ENCODE assay signal across 19 cellular contexts in genomic region chr22:46352276-46352675, GRCh38. TPM values are rescaled to one million over a fixed set of nuclear protein-coding genes. Genes with fewer than 3 reads are reported as not detected.
DNase-seq lines count a peak whose midpoint lies in the region; ATAC-seq and TF ChIP-seq lines count a peak whose summit lies in the region.
"Had no signal": no experiment of that assay in that cellular context is flagged by ENCODE, and none has a peak within 500 bp of the region (broad histone marks: within the 10 kb centered on the region; RNA-seq: fewer than 3 reads in every experiment).

No MANE protein-coding gene starts in this region.

- peaks cover 6% of the 10 kb centered on the region; the same call in 1 of the 2 replicates for H3K4me1 ChIP-seq in HEK293 (ENCODE audit: control insufficient read depth, insufficient read depth, low read length)
- H3K4me1 ChIP-seq: SJCRH30 had no signal

- no peaks in the 10 kb centered on the region for H3K9me3 ChIP-seq in HEK293 (ENCODE audit: control insufficient read depth, insufficient read depth, low read depth, low read length)
- H3K9me3 ChIP-seq: SJCRH30 had no signal

- no peak for ATAC-seq in activated T-cell treated with anti-CD3 and anti-CD28 coated beads, Interleukin-2, amount 50 U/mL, for 4 hours
- no peak for ATAC-seq in stimulated activated memory B cell treated with anti-CD40 and anti-IgM and Interleukin-4, amounts not matched to agents 10 μg/mL and 1 μg/mL and 100 μg/mL, for 72 hours

- no peak overlapping the region for H3K4me3 ChIP-seq in HEK293 (ENCODE audit: low read depth, low read length)
- H3K4me3 ChIP-seq: SJCRH30 had no signal

- H3K4me1 Mint-ChIP-seq in activated T-cell treated with anti-CD3 and anti-CD28 coated beads, Interleukin-2, amount 50 U/mL, for 24 hours (ENCODE audit: low read depth), result peaks cover 3% of the 10 kb centered on the region
- H3K4me1 Mint-ChIP-seq in activated T-cell treated with anti-CD3 and anti-CD28 coated beads, Interleukin-2, amount 50 U/mL, for 4 hours (ENCODE audit: low read depth), result no peaks in the 10 kb centered on the region
- peaks cover 16% of the 10 kb centered on the region for H3K4me1 Mint-ChIP-seq in glutamatergic neuron (ENCODE audit: low read depth, unreplicated experiment)
- H3K4me1 Mint-ChIP-seq in stimulated activated memory B cell treated with anti-CD40 and anti-IgM and Interleukin-4, amounts not matched to agents 10 μg/mL and 1 μg/mL and 100 μg/mL, for 72 hours, result peaks cover 33% of the 10 kb centered on the region

- peak overlapping the region; percentile 6 for H3K27ac Mint-ChIP-seq in activated T-cell treated with anti-CD3 and anti-CD28 coated beads, Interleukin-2, amount 50 U/mL, for 24 hours
- peak overlapping the region; percentile 70 for H3K27ac Mint-ChIP-seq in glutamatergic neuron (ENCODE audit: unreplicated experiment)
- peak overlapping the region; percentile 42 for H3K27ac Mint-ChIP-seq in stimulated activated memory B cell treated with anti-CD40 and anti-IgM and Interleukin-4, amounts not matched to agents 10 μg/mL and 1 μg/mL and 100 μg/mL, for 72 hours
- H3K27ac Mint-ChIP-seq: B cell; CD4-positive, alpha-beta T cell; HFFc6 had no signal

- no peak for DNase-seq in activated T-cell treated with anti-CD3 and anti-CD28 coated beads, Interleukin-2, amount 50 U/mL, for 24 hours
- DNase-seq in activated T-cell treated with anti-CD3 and anti-CD28 coated beads, Interleukin-2, amount 50 U/mL, for 4 hours, result no peak
- DNase-seq in glutamatergic neuron (no peak), kidney tubule cell (ENCODE audit: low spot score) (no peak), KBM-7 (no peak), NCI-H2029 (lab: John Stamatoyannopoulos, UW) (no peak)
- DNase-seq: 8988T; CD4-positive, alpha-beta T cell; GOT3; HFFc6; MV-4-11; NCI-H187; NCI-H2227 treated with DMSO at 0.1 percent for 48 hours; RPMI8226; SJCRH30 had no signal

- peaks cover 99% of the 10 kb centered on the region for H3K36me3 Mint-ChIP-seq in activated T-cell treated with anti-CD3 and anti-CD28 coated beads, Interleukin-2, amount 50 U/mL, for 24 hours (ENCODE audit: low read depth)
- H3K36me3 Mint-ChIP-seq in activated T-cell treated with anti-CD3 and anti-CD28 coated beads, Interleukin-2, amount 50 U/mL, for 4 hours (ENCODE audit: insufficient read depth), result peaks cover 36% of the 10 kb centered on the region
- no peaks in the 10 kb centered on the region for H3K36me3 Mint-ChIP-seq in glutamatergic neuron (ENCODE audit: unreplicated experiment)
- peaks cover 76% of the 10 kb centered on the region for H3K36me3 Mint-ChIP-seq in stimulated activated memory B cell treated with anti-CD40 and anti-IgM and Interleukin-4, amounts not matched to agents 10 μg/mL and 1 μg/mL and 100 μg/mL, for 72 hours

- POLR2A ChIA-PET in HEK293 (lab: Yijun Ruan, JAX), result interaction anchor here (1.5 kb wide), 1 partner anchor 15 kb away, joined by 3 read pairs; no protein-coding TSS in a partner anchor

- in situ Hi-C loops in KBM-7 (cut with MboI; ENCODE audit: low pct_unique_long_range_greater_than_20kb, low sequenced_read_pairs), result loop anchor here (10.0 kb wide), 1 partner anchor 183 kb away; the partner anchor contains the start of gene CELSR1

- H3K27ac ChIP-seq in HEK293 (ENCODE audit: extremely low read depth, low read depth, low read length), result 0 out of 2 replicates have a peak overlapping the region, but pooled peaks have one; percentile 21
- H3K27ac ChIP-seq: KMS-11, SJCRH30 had no signal

- peaks cover 23 to 100% of the 10 kb centered on the region in 2 experiments for H3K36me3 ChIP-seq in HEK293 (ENCODE audit: control insufficient read depth in 2 of 2, insufficient read depth in 1 of 2, low read length in 2 of 2)

- no peaks in the 10 kb centered on the region for H3K9me3 Mint-ChIP-seq in activated T-cell treated with anti-CD3 and anti-CD28 coated beads, Interleukin-2, amount 50 U/mL, for 24 hours
- no peaks in the 10 kb centered on the region for H3K9me3 Mint-ChIP-seq in activated T-cell treated with anti-CD3 and anti-CD28 coated beads, Interleukin-2, amount 50 U/mL, for 4 hours
- H3K9me3 Mint-ChIP-seq in glutamatergic neuron (ENCODE audit: unreplicated experiment), result peaks cover 12% of the 10 kb centered on the region
- H3K9me3 Mint-ChIP-seq in stimulated activated memory B cell treated with anti-CD40 and anti-IgM and Interleukin-4, amounts not matched to agents 10 μg/mL and 1 μg/mL and 100 μg/mL, for 72 hours, result no peaks in the 10 kb centered on the region
- H3K9me3 Mint-ChIP-seq: CD4-positive, alpha-beta T cell; HFFc6 had no signal

- H3K4me3 Mint-ChIP-seq in activated T-cell treated with anti-CD3 and anti-CD28 coated beads, Interleukin-2, amount 50 U/mL, for 24 hours, result no peak overlapping the region
- no peak overlapping the region for H3K4me3 Mint-ChIP-seq in activated T-cell treated with anti-CD3 and anti-CD28 coated beads, Interleukin-2, amount 50 U/mL, for 4 hours
- no peak overlapping the region for H3K4me3 Mint-ChIP-seq in glutamatergic neuron (ENCODE audit: unreplicated experiment)
- no peak overlapping the region for H3K4me3 Mint-ChIP-seq in stimulated activated memory B cell treated with anti-CD40 and anti-IgM and Interleukin-4, amounts not matched to agents 10 μg/mL and 1 μg/mL and 100 μg/mL, for 72 hours
- H3K4me3 Mint-ChIP-seq: B cell; CD4-positive, alpha-beta T cell; HFFc6 had no signal

- CTCF ChIA-PET in HEK293 (lab: Yijun Ruan, JAX), result interaction anchor here (0.5 to 1.5 kb wide), 3 partner anchors 16 to 421 kb away, joined by 3 to 5 read pairs (median 3); no protein-coding TSS in a partner anchor

- no peak for TF ChIP-seq CTCF in HEK293 (tag by site-specific recombination; IDR thresholded peaks at IDR 0.05)
- TF ChIP-seq CTCF in glutamatergic neuron (IDR thresholded peaks at IDR 0.05; ENCODE audit: partially characterized antibody, unreplicated experiment), result no peak

- H3K27me3 Mint-ChIP-seq in activated T-cell treated with anti-CD3 and anti-CD28 coated beads, Interleukin-2, amount 50 U/mL, for 24 hours, result no peaks in the 10 kb centered on the region
- no peaks in the 10 kb centered on the region for H3K27me3 Mint-ChIP-seq in activated T-cell treated with anti-CD3 and anti-CD28 coated beads, Interleukin-2, amount 50 U/mL, for 4 hours (ENCODE audit: low read depth)
- peaks cover 4% of the 10 kb centered on the region for H3K27me3 Mint-ChIP-seq in glutamatergic neuron (ENCODE audit: unreplicated experiment)
- no peaks in the 10 kb centered on the region for H3K27me3 Mint-ChIP-seq in stimulated activated memory B cell treated with anti-CD40 and anti-IgM and Interleukin-4, amounts not matched to agents 10 μg/mL and 1 μg/mL and 100 μg/mL, for 72 hours
- H3K27me3 Mint-ChIP-seq: B cell; CD4-positive, alpha-beta T cell had no signal

TF ChIP-seq in HEK293, 187 proteins besides CTCF, POLR2A, EP300 and RAD21 (continues in another document):
- no peak for TF ChIP-seq OVOL3 (tag by site-specific recombination; IDR thresholded peaks at IDR 0.05)
- no peak for TF ChIP-seq INSM2 (tag by site-specific recombination; IDR thresholded peaks at IDR 0.05)
- no peak for TF ChIP-seq ZNF544 (tag by site-specific recombination; IDR thresholded peaks at IDR 0.05)
- no peak for TF ChIP-seq ZNF292 (tag by site-specific recombination; IDR thresholded peaks at IDR 0.05; ENCODE audit: borderline replicate concordance, low read depth)
- no peak for TF ChIP-seq ZNF350 (tag by site-specific recombination; IDR thresholded peaks at IDR 0.05)
- no peak for TF ChIP-seq ZNF16 (tag by site-specific recombination; IDR thresholded peaks at IDR 0.05; ENCODE audit: low read depth)
- no peak for TF ChIP-seq ZNF266 (tag by site-specific recombination; IDR thresholded peaks at IDR 0.05; ENCODE audit: low read depth)
- no peak for TF ChIP-seq ZNF37A (tag by site-specific recombination; IDR thresholded peaks at IDR 0.05)
- no peak for TF ChIP-seq ZNF19 (tag by site-specific recombination; IDR thresholded peaks at IDR 0.05; ENCODE audit: low read depth)
- TF ChIP-seq ZNF248 (tag by site-specific recombination; IDR thresholded peaks at IDR 0.05), result no peak

RNA-seq across cellular contexts. Expression of gene TRMU, which starts 16.8 kb away (rescaled TPM):
- 10 to 100 TPM; 62.5 to 69.0 (median 66.6) TPM for total RNA-seq in activated T-cell treated with anti-CD3 and anti-CD28 coated beads, Interleukin-2, amount 50 U/mL, for 4 hours
- total RNA-seq in glutamatergic neuron (ENCODE audit: unreplicated experiment), result 60.8 TPM

RNA-seq across cellular contexts. Expression of gene GTSE1, which starts 55.6 kb away (rescaled TPM):
- total RNA-seq in activated T-cell treated with anti-CD3 and anti-CD28 coated beads, Interleukin-2, amount 50 U/mL, for 4 hours, result 1 to 10 TPM; 2.2 to 3.7 (median 2.7) TPM
- total RNA-seq in glutamatergic neuron (ENCODE audit: unreplicated experiment), result 7.5 TPM

Comparison
In these comparisons a context has a peak if more than half of its experiments do, and no peak if none do; other contexts are left out.
1. H3K27ac Mint-ChIP-seq: peak in every context shown above with its lines; median percentile 70 in glutamatergic neuron; 42 in stimulated activated memory B cell treated with anti-CD40 and anti-IgM and Interleukin-4, amounts not matched to agents 10 μg/mL and 1 μg/mL and 100 μg/mL, for 72 hours; 6 in activated T-cell treated with anti-CD3 and anti-CD28 coated beads, Interleukin-2, amount 50 U/mL, for 24 hours.